Comparison of ENCODE assay signal across 1 cellular context in genomic region chr11:77093987-77094840, GRCh38.
TF ChIP-seq lines count a peak whose summit lies in the region.

No MANE protein-coding gene starts in this region.

TF ChIP-seq in GM23338, 12 proteins besides CTCF, POLR2A, EP300 and RAD21 (continued from another document):
- TF ChIP-seq ZNF462 (CRISPR knock-in tag; IDR thresholded peaks at IDR 0.05) (no peak), POLR2AphosphoS5 (IDR thresholded peaks at IDR 0.05; ENCODE audit: low read depth) (no peak), NANOG (IDR thresholded peaks at IDR 0.05; ENCODE audit: borderline replicate concordance) (no peak), JUNB (IDR thresholded peaks at IDR 0.05; ENCODE audit: unreplicated experiment) (no peak), ZNF331 (CRISPR knock-in tag; IDR thresholded peaks at IDR 0.05; ENCODE audit: low read depth) (no peak), REST (IDR thresholded peaks at IDR 0.05; ENCODE audit: unreplicated experiment) (no peak), ETS1 (IDR thresholded peaks at IDR 0.05) (no peak), EZH2phosphoT487 (IDR thresholded peaks at IDR 0.05; ENCODE audit: unreplicated experiment) (no peak), CREB1 (CRISPR knock-in tag; IDR thresholded peaks at IDR 0.05; ENCODE audit: low read depth) (no peak)
